In the genomic region with DNA sequence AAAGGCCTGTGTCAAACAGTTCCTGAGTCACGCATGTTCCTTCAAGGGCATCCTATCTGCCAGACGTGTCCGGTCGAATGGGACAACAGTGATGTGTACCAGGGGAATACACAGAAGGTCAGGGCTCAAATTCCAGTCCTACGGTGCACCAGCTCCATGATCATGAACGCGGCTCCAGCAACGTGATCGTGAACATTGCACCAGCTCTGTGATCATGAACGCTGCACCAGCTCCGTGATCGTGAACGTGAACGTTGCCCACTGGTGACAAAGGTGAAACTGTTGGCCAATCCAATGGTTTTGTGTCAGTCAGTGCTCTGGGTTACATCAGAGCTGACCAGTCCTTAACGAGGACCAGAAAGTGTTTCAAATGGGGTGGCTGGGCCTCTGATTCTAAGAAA, we compare ENCODE assay signal across 22 cellular contexts. TPM values are rescaled to one million over a fixed set of nuclear protein-coding genes. Genes with fewer than 3 reads are reported as not detected.
DNase-seq lines count a peak whose midpoint lies in the region; ATAC-seq and TF ChIP-seq lines count a peak whose summit lies in the region.
"Had no signal": no experiment of that assay in that cellular context is flagged by ENCODE, and none has a peak within 500 bp of the region (broad histone marks: within the 10 kb centered on the region; RNA-seq: fewer than 3 reads in every experiment).

No MANE protein-coding gene starts in this region.

- no peak for TF ChIP-seq EP300 in sigmoid colon (IDR thresholded peaks at IDR 0.05)

- no peak overlapping the region for H3K4me3 Mint-ChIP-seq in activated CD4-positive, alpha-beta memory T cell treated with anti-CD3 and anti-CD28 coated beads for 36 hours
- H3K4me3 Mint-ChIP-seq: CD4-positive, alpha-beta memory T cell; GM23338; H9 had no signal

- H3K36me3 Mint-ChIP-seq in activated CD4-positive, alpha-beta memory T cell treated with anti-CD3 and anti-CD28 coated beads for 36 hours: no peaks in the 10 kb centered on the region
- H3K36me3 Mint-ChIP-seq: CD4-positive, alpha-beta memory T cell had no signal

- H3K27me3 ChIP-seq in right cardiac atrium (ENCODE audit: control insufficient read depth, insufficient read depth) (no peaks in the 10 kb centered on the region), sigmoid colon (no peaks in the 10 kb centered on the region)
- H3K27me3 ChIP-seq: BE2C had no signal

- POLR2A ChIA-PET in activated CD4-positive, alpha-beta memory T cell treated with anti-CD3 and anti-CD28 coated beads for 36 hours (lab: Charles Lee): no interaction called here

- H3K27ac Mint-ChIP-seq in activated CD4-positive, alpha-beta memory T cell treated with anti-CD3 and anti-CD28 coated beads for 36 hours: no peak overlapping the region
- H3K27ac Mint-ChIP-seq: CD4-positive, alpha-beta memory T cell; GM23338; H9 had no signal

- H3K27ac ChIP-seq in right cardiac atrium (ENCODE audit: low read length) (no peak overlapping the region), VCaP (peak overlapping the region; percentile 90), sigmoid colon (no peak overlapping the region)
- H3K27ac ChIP-seq: A549; BLaER1 treated with 17β-estradiol and CSF1 and Interleukin-3, amounts not matched to agents 10 nM and 100 nM had no signal

- no peaks in the 10 kb centered on the region for H3K9me3 Mint-ChIP-seq in activated CD4-positive, alpha-beta memory T cell treated with anti-CD3 and anti-CD28 coated beads for 36 hours

- WGBS in right cardiac atrium: 91% methylated on average over 15 of the region's 15 CpGs
- WGBS in sigmoid colon, 2 donors: 90 to 95% methylated on average over 15 of the region's 15 CpGs

- no peak for ATAC-seq in right cardiac atrium
- ATAC-seq: A549, GM23338, HCT116 had no signal

- H3K36me3 ChIP-seq in sigmoid colon: no peaks in the 10 kb centered on the region
- H3K36me3 ChIP-seq: BE2C; BLaER1 treated with 17β-estradiol and CSF1 and Interleukin-3, amounts not matched to agents 10 nM and 100 nM had no signal

- H3K4me3 ChIP-seq in right cardiac atrium (ENCODE audit: low read length) (no peak overlapping the region), sigmoid colon (no peak overlapping the region)
- H3K4me3 ChIP-seq: A549; BLaER1 treated with 17β-estradiol and CSF1 and Interleukin-3, amounts not matched to agents 10 nM and 100 nM; GM23338 had no signal

- DNase-seq in cardiac septum (ENCODE audit: low spot score): peak; percentile 39
- DNase-seq in right cardiac atrium: no peak
- peak; percentile 21 for DNase-seq in sigmoid colon
- DNase-seq in UCSD-AML1 (lab: John Stamatoyannopoulos, UW; ENCODE audit: unreplicated experiment): no peak
- no peak for DNase-seq in activated CD4-positive, alpha-beta memory T cell treated with anti-CD3 and anti-CD28 coated beads for 36 hours
- DNase-seq: 8988T; ACHN; AML-193; BE2C; Calu3; CD4-positive, alpha-beta memory T cell; COR-L47; DMS53; DMS79 treated with DMSO at 0.1 percent for 48 hours; GF-D8; H9 had no signal

- H3K4me1 Mint-ChIP-seq in activated CD4-positive, alpha-beta memory T cell treated with anti-CD3 and anti-CD28 coated beads for 36 hours (ENCODE audit: low read depth): peaks cover 2% of the 10 kb centered on the region

- intact Hi-C loops in cardiac septum (cut with DNase I) (no loop called here), right cardiac atrium (cut with DNase I) (no loop called here), sigmoid colon (cut with DNase I) (no loop called here)
- intact Hi-C loops in activated CD4-positive, alpha-beta memory T cell treated with anti-CD3 and anti-CD28 coated beads for 36 hours (cut with micrococcal nuclease): no loop called here

- H3K9me3 ChIP-seq in right cardiac atrium (ENCODE audit: control insufficient read depth, low read length) (peaks cover 3% of the 10 kb centered on the region), sigmoid colon (no peaks in the 10 kb centered on the region)
- H3K9me3 ChIP-seq: BE2C had no signal

- CTCF ChIA-PET in activated CD4-positive, alpha-beta memory T cell treated with anti-CD3 and anti-CD28 coated beads for 36 hours (lab: Charles Lee): no interaction called here

- no peaks in the 10 kb centered on the region for H3K4me1 ChIP-seq in right cardiac atrium (ENCODE audit: control insufficient read depth, insufficient read depth, low read length)
- H3K4me1 ChIP-seq in sigmoid colon: peaks cover 0 to 13% (median 11%) of the 10 kb centered on the region in 4 donors
- H3K4me1 ChIP-seq: BE2C had no signal

- no peak for TF ChIP-seq POLR2A in sigmoid colon (IDR thresholded peaks at IDR 0.05)

- peaks cover 7% of the 10 kb centered on the region for H3K27me3 Mint-ChIP-seq in activated CD4-positive, alpha-beta memory T cell treated with anti-CD3 and anti-CD28 coated beads for 36 hours

- TF ChIP-seq CTCF in VCaP (conservative IDR thresholded peaks at IDR 0.05): no peak
- no peak for TF ChIP-seq CTCF in sigmoid colon (IDR thresholded peaks at IDR 0.05)

RNA-seq across cellular contexts. Expression of a gene that starts 4.3 kb away (rescaled TPM):
- total RNA-seq in cardiac septum (0.92 TPM), right cardiac atrium (1 to 10 TPM; 1.5 to 3.9 (median 2.8) TPM), sigmoid colon (1 to 10 TPM; 4.9 to 7.1 (median 5.4) TPM)
- polyA plus RNA-seq in right cardiac atrium (1.9 TPM), sigmoid colon (1 to 10 TPM; 3.2 to 6.6 (median 5.5) TPM)
- under 1 TPM; 0.51 to 0.64 TPM for total RNA-seq in activated CD4-positive, alpha-beta memory T cell treated with anti-CD3 and anti-CD28 coated beads for 36 hours
- total RNA-seq: G401 had no signal

Comparison
In these comparisons a context has a peak if more than half of its experiments do, and no peak if none do; other contexts are left out.
1. DNase-seq: peak in cardiac septum (single experiment) and sigmoid colon (single experiment); none in right cardiac atrium (0 of 3), UCSD-AML1 (single experiment) and activated CD4-positive, alpha-beta memory T cell treated with anti-CD3 and anti-CD28 coated beads for 36 hours (single experiment).